Comparison of ENCODE assay signal across 9 cellular contexts in the genomic region with DNA sequence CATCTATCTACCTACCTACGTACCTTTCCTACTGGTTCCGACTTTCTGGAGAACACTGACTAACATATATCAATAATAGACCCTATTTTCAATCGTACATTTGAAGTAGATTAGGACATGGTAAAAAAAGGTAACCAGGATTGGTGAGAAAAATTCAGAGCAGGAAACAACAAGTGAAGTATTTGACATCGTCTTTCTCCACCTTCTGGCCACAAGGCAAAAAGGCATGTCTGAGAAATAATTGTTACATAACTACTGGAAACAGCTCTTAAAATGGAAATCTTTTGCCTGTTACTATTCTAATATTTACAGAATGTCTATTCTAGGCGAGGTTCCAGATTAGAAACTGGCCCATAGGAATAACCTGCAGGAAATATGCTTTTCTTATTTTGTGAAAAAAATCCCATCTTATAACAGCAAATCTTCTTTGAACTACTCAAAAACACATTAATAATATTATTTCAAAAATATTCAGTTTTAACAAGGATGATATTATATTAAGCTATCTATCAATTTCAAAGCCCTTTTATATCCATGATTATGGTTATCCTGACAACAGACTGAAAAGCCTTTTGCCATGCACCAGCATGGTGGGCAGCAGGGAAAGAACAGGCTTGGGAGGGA.
DNase-seq lines count a peak whose midpoint lies in the region; ATAC-seq and TF ChIP-seq lines count a peak whose summit lies in the region.
"Had no signal": no experiment of that assay in that cellular context is flagged by ENCODE, and none has a peak within 500 bp of the region (broad histone marks: within the 10 kb centered on the region; RNA-seq: fewer than 3 reads in every experiment).

No MANE protein-coding gene starts in this region.

- TF ChIP-seq POLR2A in stomach (IDR thresholded peaks at IDR 0.05) = no peak

- H3K27me3 ChIP-seq in stomach = no peaks in the 10 kb centered on the region

- in situ Hi-C loops in ACHN (cut with HindIII; ENCODE audit: low pct_ligation_motif_present, low pct_unique_long_range_greater_than_20kb, low sequenced_read_pairs) = no loop called here

- TF ChIP-seq EP300 in stomach (IDR thresholded peaks at IDR 0.05) = no peak

- intact Hi-C loops in activated B cell treated with CpG ODN at 0.5 μM for 24 hours (cut with micrococcal nuclease) = loop anchor here (1.0 kb wide), 5 partner anchors 34 to 480 kb away; no protein-coding TSS in a partner anchor
- intact Hi-C loops in left ventricle myocardium superior (cut with micrococcal nuclease) = loop anchor here (1.0 kb wide), 1 partner anchor 189 kb away; no protein-coding TSS in a partner anchor
- intact Hi-C loops in stomach (cut with DNase I; ENCODE audit: low total_unique reads) = no loop called here

- TF ChIP-seq CTCF in GM12864 (IDR thresholded peaks at IDR 0.05; ENCODE audit: low read depth, low read length, missing control alignments) (peak; percentile 74), activated B cell treated with CpG ODN at 0.5 μM for 24 hours (IDR thresholded peaks at IDR 0.05) (peak; percentile 44), stomach (IDR thresholded peaks at IDR 0.05) (peak in 5 of 7 experiments; percentile 63 to 89 (median 76))

- DNase-seq in ACHN (peak; percentile 15), GM12864 (ENCODE audit: low read depth) (peak; percentile 26), NCI-H1105 treated with DMSO at 0.1 percent for 48 hours (lab: John Stamatoyannopoulos, UW) (peak; percentile 74), activated B cell treated with CpG ODN at 0.5 μM for 24 hours (no peak), left ventricle myocardium superior (no peak), stomach (no peak), GOT3 (lab: John Stamatoyannopoulos, UW) (no peak), HEK293T (ENCODE audit: extremely low spot score) (no peak)

- H3K4me3 ChIP-seq in GM12864 (ENCODE audit: low read depth, low read length) (no peak overlapping the region), stomach (no peak overlapping the region)

- no peaks in the 10 kb centered on the region for H3K36me3 ChIP-seq in stomach

- peak; percentile 47 for ATAC-seq in activated B cell treated with CpG ODN at 0.5 μM for 24 hours (ENCODE audit: low read depth)
- ATAC-seq in left ventricle myocardium superior = peak; percentile 25
- ATAC-seq: stimulated activated naive CD8-positive, alpha-beta T cell treated with anti-CD3 and anti-CD28 coated beads, Interleukin-15, amount 100 ng/mL, for 72 hours had no signal

- H3K4me1 ChIP-seq in stomach = peaks cover 5 to 53% (median 20%) of the 10 kb centered on the region in 4 donors

- no peaks in the 10 kb centered on the region for H3K4me1 Mint-ChIP-seq in activated B cell treated with CpG ODN at 0.5 μM for 24 hours
- H3K4me1 Mint-ChIP-seq: stimulated activated naive CD8-positive, alpha-beta T cell treated with anti-CD3 and anti-CD28 coated beads, Interleukin-15, amount 100 ng/mL, for 72 hours had no signal

- no peaks in the 10 kb centered on the region for H3K36me3 Mint-ChIP-seq in activated B cell treated with CpG ODN at 0.5 μM for 24 hours (ENCODE audit: low read depth)

- H3K27ac Mint-ChIP-seq in activated B cell treated with CpG ODN at 0.5 μM for 24 hours = no peak overlapping the region
- H3K27ac Mint-ChIP-seq: stimulated activated naive CD8-positive, alpha-beta T cell treated with anti-CD3 and anti-CD28 coated beads, Interleukin-15, amount 100 ng/mL, for 72 hours had no signal

- no peaks in the 10 kb centered on the region for H3K9me3 ChIP-seq in stomach

- CTCF ChIA-PET in activated B cell treated with CpG ODN at 0.5 μM for 24 hours (lab: Charles Lee) = interaction anchor here (0.6 to 10.5 kb wide), 34 partner anchors 9 to 1945 kb away, joined by 3 to 226 read pairs (median 4); partner anchors contain the start of genes ENPP4 and ENPP5
- CTCF ChIA-PET in HEK293T (lab: Yijun Ruan, JAX) = no interaction called here

- H3K27ac ChIP-seq in stomach = peak overlapping the region in 1 of 5 donors; percentile 23

- H3K9me3 Mint-ChIP-seq in activated B cell treated with CpG ODN at 0.5 μM for 24 hours = no peaks in the 10 kb centered on the region
- H3K9me3 Mint-ChIP-seq: stimulated activated naive CD8-positive, alpha-beta T cell treated with anti-CD3 and anti-CD28 coated beads, Interleukin-15, amount 100 ng/mL, for 72 hours had no signal

- POLR2A ChIA-PET in activated B cell treated with CpG ODN at 0.5 μM for 24 hours (lab: Charles Lee) = interaction anchor here (0.8 to 1.6 kb wide), 5 partner anchors 189 to 320 kb away, joined by 3 to 4 read pairs (median 4); no protein-coding TSS in a partner anchor
- POLR2A ChIA-PET in HEK293T (lab: Yijun Ruan, JAX) = no interaction called here

- no peak overlapping the region for H3K4me3 Mint-ChIP-seq in activated B cell treated with CpG ODN at 0.5 μM for 24 hours
- H3K4me3 Mint-ChIP-seq: stimulated activated naive CD8-positive, alpha-beta T cell treated with anti-CD3 and anti-CD28 coated beads, Interleukin-15, amount 100 ng/mL, for 72 hours had no signal

- 15 to 27% (median 18%) methylated on average over 5 of the region's 5 CpGs for WGBS in stomach, 5 donors

- no peaks in the 10 kb centered on the region for H3K27me3 Mint-ChIP-seq in activated B cell treated with CpG ODN at 0.5 μM for 24 hours
- H3K27me3 Mint-ChIP-seq: stimulated activated naive CD8-positive, alpha-beta T cell treated with anti-CD3 and anti-CD28 coated beads, Interleukin-15, amount 100 ng/mL, for 72 hours had no signal

TF ChIP-seq in HEK293T, 16 proteins besides CTCF, POLR2A, EP300 and RAD21:
- TF ChIP-seq FOXK2 (IDR thresholded peaks at IDR 0.05) = no peak
- no peak for TF ChIP-seq BHLHE40 (IDR thresholded peaks at IDR 0.05; ENCODE audit: borderline replicate concordance)
- TF ChIP-seq LEF1 (IDR thresholded peaks at IDR 0.05; ENCODE audit: borderline replicate concordance) = no peak

Comparison
In these comparisons a context has a peak if more than half of its experiments do, and no peak if none do; other contexts are left out.
1. DNase-seq: peak in ACHN (single experiment), GM12864 (single experiment) and NCI-H1105 treated with DMSO at 0.1 percent for 48 hours (single experiment); none in activated B cell treated with CpG ODN at 0.5 μM for 24 hours (single experiment), left ventricle myocardium superior (single experiment), stomach (single experiment), GOT3 (single experiment) and HEK293T (single experiment).
2. Peak in every context shown above with its lines, with median percentiles within 50 percentile points of each other: CTCF ChIP-seq.